In genomic region chr18:56638232-56639093, GRCh38 we compare ENCODE assay signal across 8 cellular contexts. TPM values are rescaled to one million over a fixed set of nuclear protein-coding genes. Genes with fewer than 3 reads are reported as not detected.
DNase-seq lines count a peak whose midpoint lies in the region; ATAC-seq and TF ChIP-seq lines count a peak whose summit lies in the region.

TXNL1 (minus strand) TSS chr18:56638592; CDS start chr18:56638440, 152 bp downstream.

- CTCF ChIA-PET in activated CD4-positive, alpha-beta T cell treated with anti-CD3 and anti-CD28 coated beads for 36 hours (lab: Charles Lee): interaction anchor here (0.8 to 3.6 kb wide), 3 partner anchors 12 to 71 kb away, joined by 3 to 19 read pairs (median 4); partner anchors contain the start of gene WDR7

- intact Hi-C loops in activated CD4-positive, alpha-beta T cell treated with anti-CD3 and anti-CD28 coated beads for 36 hours (cut with DNase I, micrococcal nuclease): loop anchor here (1.0 to 10.0 kb wide), 6 partner anchors 13 to 1050 kb away; partner anchors contain the start of genes WDR7 (in 2 of the 2), FECH (in 1 of the 2), NARS1 (in 1 of the 2) and TCF4 (in 1 of the 2)

- POLR2A ChIA-PET in activated CD4-positive, alpha-beta T cell treated with anti-CD3 and anti-CD28 coated beads for 36 hours (lab: Charles Lee): interaction anchor here (1.0 kb wide), 1 partner anchor 13 kb away, joined by 7 read pairs; the partner anchor contains the start of gene WDR7

- no peaks in the 10 kb centered on the region for H3K36me3 ChIP-seq in kidney epithelial cell (ENCODE audit: control insufficient read depth, insufficient read depth, low read length)

- H3K4me1 Mint-ChIP-seq in activated CD4-positive, alpha-beta T cell treated with anti-CD3 and anti-CD28 coated beads for 36 hours: peaks cover 41% of the 10 kb centered on the region

- H3K27ac Mint-ChIP-seq in activated CD4-positive, alpha-beta T cell treated with anti-CD3 and anti-CD28 coated beads for 36 hours: peak within 1 kb of the TSS; percentile 96

- H3K4me3 ChIP-seq in choroid plexus epithelial cell (ENCODE audit: low read depth, low read length) (peak within 1 kb of the TSS; percentile 93), kidney epithelial cell (ENCODE audit: low read depth, low read length) (peak within 1 kb of the TSS; percentile 82)

- H3K27me3 Mint-ChIP-seq in activated CD4-positive, alpha-beta T cell treated with anti-CD3 and anti-CD28 coated beads for 36 hours: no peaks in the 10 kb centered on the region

- DNase-seq in AML-193 (lab: John Stamatoyannopoulos, UW): peak; percentile 90 to 91
- peak; percentile 77 for DNase-seq in GM19238 (ENCODE audit: insufficient read length, low spot score)
- DNase-seq in NCI-H524 (lab: John Stamatoyannopoulos, UW): peak; percentile 96 to 99
- peak; percentile 100 for DNase-seq in activated CD4-positive, alpha-beta T cell treated with anti-CD3 and anti-CD28 coated beads for 36 hours
- DNase-seq in choroid plexus epithelial cell (ENCODE audit: low read depth): peak; percentile 99
- peak; percentile 89 for DNase-seq in kidney epithelial cell (ENCODE audit: low read depth)
- DNase-seq in stimulated activated CD4-positive, alpha-beta T cell treated with anti-CD3 and anti-CD28 coated beads, Interleukin-15, amount 100 ng/mL, for 48 hours (ENCODE audit: low read depth in 2 of 2): peak; percentile 99

- no peaks in the 10 kb centered on the region for H3K27me3 ChIP-seq in kidney epithelial cell (ENCODE audit: control insufficient read depth, insufficient read depth, low read length)

- peak; percentile 95 for ATAC-seq in HG03442 (IDR thresholded peaks at IDR 0.05; ENCODE audit: unreplicated experiment)
- ATAC-seq in activated CD4-positive, alpha-beta T cell treated with anti-CD3 and anti-CD28 coated beads for 36 hours: peak; percentile 98

- H3K4me3 Mint-ChIP-seq in activated CD4-positive, alpha-beta T cell treated with anti-CD3 and anti-CD28 coated beads for 36 hours: peak within 1 kb of the TSS; percentile 98

- TF ChIP-seq CTCF in choroid plexus epithelial cell (conservative IDR thresholded peaks at IDR 0.05; ENCODE audit: low read depth, low read length): no peak
- TF ChIP-seq CTCF in kidney epithelial cell (IDR thresholded peaks at IDR 0.05; ENCODE audit: insufficient read depth, low read length, poor library complexity, severe bottlenecking): no peak

- H3K36me3 Mint-ChIP-seq in activated CD4-positive, alpha-beta T cell treated with anti-CD3 and anti-CD28 coated beads for 36 hours (ENCODE audit: low read depth): peaks cover 26% of the 10 kb centered on the region

- peaks cover 2% of the 10 kb centered on the region for H3K9me3 Mint-ChIP-seq in activated CD4-positive, alpha-beta T cell treated with anti-CD3 and anti-CD28 coated beads for 36 hours (ENCODE audit: low read depth)

RNA-seq across cellular contexts. Expression of gene TXNL1, which starts in this region (rescaled TPM):
- 10 to 100 TPM; 75.3 to 87.0 TPM for total RNA-seq in activated CD4-positive, alpha-beta T cell treated with anti-CD3 and anti-CD28 coated beads for 36 hours
- 73.7 and 76.1 TPM in 2 replicates for total RNA-seq in kidney epithelial cell

Comparison
In these comparisons a context has a peak if more than half of its experiments do, and no peak if none do; other contexts are left out.
1. Peak in every context shown above with its lines: DNase-seq, ATAC-seq and H3K4me3 ChIP-seq.